In genomic region chr18:55967019-55967418, GRCh38 we compare ENCODE assay signal across 3 cellular contexts.
"Had no signal": no experiment of that assay in that cellular context is flagged by ENCODE, and none has a peak within 500 bp of the region (broad histone marks: within the 10 kb centered on the region; RNA-seq: fewer than 3 reads in every experiment).

No MANE protein-coding gene starts in this region.

- ATAC-seq: GM12878 had no signal

- DNase-seq: GDM1, GF-D8 had no signal

- H3K4me3 ChIP-seq: GM12878 had no signal
